ENCODE assay signal across 25 cellular contexts in the genomic region with DNA sequence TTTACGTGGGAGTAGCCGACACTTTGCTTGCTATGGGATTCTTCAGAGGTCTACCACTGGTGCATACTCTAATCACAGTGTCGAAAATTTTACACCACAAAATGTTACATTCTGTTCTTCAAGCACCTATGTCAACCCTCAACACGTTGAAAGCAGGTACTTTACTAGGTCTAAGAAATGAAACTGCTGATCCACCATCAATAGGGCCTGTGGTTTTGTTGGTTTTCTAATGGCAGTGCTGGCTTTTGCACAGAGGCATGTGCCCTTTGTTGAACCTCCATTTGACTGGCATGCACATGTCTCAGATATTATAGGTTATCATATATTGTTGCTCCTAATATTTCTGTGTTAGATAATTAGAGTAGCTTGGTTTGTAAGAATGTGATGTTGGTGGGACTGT.
"Had no signal": no experiment of that assay in that cellular context is flagged by ENCODE, and none has a peak within 500 bp of the region (broad histone marks: within the 10 kb centered on the region; RNA-seq: fewer than 3 reads in every experiment).

No MANE protein-coding gene starts in this region.

- H3K27ac ChIP-seq: brain microvascular endothelial cell, coronary artery, dorsolateral prefrontal cortex, WERI-Rb-1 had no signal

- H3K27me3 ChIP-seq: brain microvascular endothelial cell, dorsolateral prefrontal cortex had no signal

- DNase-seq: activated B cell treated with CpG ODN at 0.5 μM for 24 hours; activated CD4-positive, alpha-beta T cell treated with anti-CD3 and anti-CD28 coated beads for 48 hours; activated CD4-positive, alpha-beta T cell treated with anti-CD3 and anti-CD28 coated beads, Interleukin-2, amount 50 U/mL, for 1 hour; activated CD4-positive, alpha-beta T cell treated with anti-CD3 and anti-CD28 coated beads, Interleukin-2, amount 50 U/mL, for 48 hours; activated CD8-positive, alpha-beta memory T cell treated with anti-CD3 and anti-CD28 coated beads for 24 hours; activated CD8-positive, alpha-beta T cell treated with anti-CD3 and anti-CD28 coated beads for 36 hours; activated effector memory CD4-positive, alpha-beta T cell treated with Interleukin-2 at 50 U/mL for 16 hours; activated gamma-delta T cell treated with Interleukin-2 at 50 U/mL for 16 hours; activated naive CD4-positive, alpha-beta T cell treated with anti-CD3 and anti-CD28 coated beads, Interleukin-2, amount 50 U/mL, for 16 hours; activated naive CD4-positive, alpha-beta T cell treated with Interleukin-2 at 50 U/mL for 16 hours; activated T-cell treated with anti-CD3 and anti-CD28 coated beads, Interleukin-2, amount 50 U/mL, for 4 hours; amniotic stem cell; anterior cingulate cortex; brain microvascular endothelial cell; dorsolateral prefrontal cortex; effector memory CD4-positive, alpha-beta T cell; endodermal cell; foreskin fibroblast; head of caudate nucleus; hippocampal formation; WERI-Rb-1 had no signal

- H3K36me3 ChIP-seq: brain microvascular endothelial cell, WERI-Rb-1 had no signal

- H3K4me3 ChIP-seq: coronary artery, dorsolateral prefrontal cortex had no signal

- ATAC-seq: activated CD4-positive, CD25-positive, alpha-beta regulatory T cell treated with anti-CD3 and anti-CD28 coated beads, Interleukin-2, amount 50 U/mL, for 24 hours; activated CD8-positive, alpha-beta T cell treated with anti-CD3 and anti-CD28 coated beads for 36 hours; activated T-cell treated with anti-CD3 and anti-CD28 coated beads, Interleukin-2, amount 50 U/mL, for 4 hours; activated T-helper 17 cell treated with anti-CD3 and anti-CD28 coated beads, Interleukin-2, amount 50 U/mL, for 72 hours; esophagus mucosa had no signal
